22 cellular contexts compared by ENCODE assay signal in the genomic region with DNA sequence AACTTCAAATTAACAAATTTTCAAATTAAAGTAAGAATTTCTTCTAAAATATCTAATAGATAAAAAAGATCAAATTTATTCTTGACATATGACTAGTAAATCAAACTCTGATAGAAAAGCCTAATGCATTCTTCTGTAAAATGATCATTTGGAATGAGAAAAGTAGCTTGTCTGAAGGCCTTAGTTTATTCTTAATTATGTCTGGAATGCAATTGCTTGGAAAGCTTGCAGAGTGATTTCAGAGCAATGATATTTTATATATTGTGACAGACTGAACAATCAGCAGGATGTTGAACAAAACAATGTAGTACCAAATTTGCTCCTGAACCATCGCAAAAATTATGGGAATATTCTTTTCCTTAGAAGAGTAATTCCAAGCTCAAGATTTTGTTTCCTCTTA.
"Had no signal": no experiment of that assay in that cellular context is flagged by ENCODE, and none has a peak within 500 bp of the region (broad histone marks: within the 10 kb centered on the region; RNA-seq: fewer than 3 reads in every experiment).

No MANE protein-coding gene starts in this region.

- H3K9me3 ChIP-seq: heart right ventricle, lower lobe of right lung, prostate gland, sigmoid colon, stomach, testis, tibial artery had no signal

- H3K4me3 ChIP-seq: coronary artery, heart right ventricle, lower lobe of right lung, prostate gland, sigmoid colon, stomach, testis, tibial artery had no signal

- H3K27ac ChIP-seq: coronary artery, heart right ventricle, lower lobe of right lung, prostate gland, sigmoid colon, stomach, testis, tibial artery had no signal

- H3K27me3 ChIP-seq: heart right ventricle, sigmoid colon, stomach, testis, tibial artery had no signal

- ATAC-seq: effector memory CD8-positive, alpha-beta T cell; heart right ventricle; left ventricle myocardium superior; lower lobe of right lung; naive thymus-derived CD8-positive, alpha-beta T cell; right cardiac atrium; stimulated activated effector memory CD8-positive, alpha-beta T cell treated with anti-CD3 and anti-CD28 coated beads, Interleukin-12 subunit alpha, Interleukin-12 subunit beta, amount 100 ng/mL, for 72 hours had no signal

- H3K4me1 ChIP-seq: heart right ventricle, lower lobe of right lung, prostate gland, sigmoid colon, stomach, tibial artery had no signal

- H3K36me3 ChIP-seq: heart right ventricle, lower lobe of right lung, prostate gland, sigmoid colon, stomach, tibial artery had no signal

- DNase-seq: effector memory CD8-positive, alpha-beta T cell; foreskin melanocyte; glutamatergic neuron; heart right ventricle; hippocampal formation; islet precursor cell; left ventricle myocardium superior; lower lobe of right lung; naive thymus-derived CD8-positive, alpha-beta T cell; nephron progenitor cell; nucleus accumbens; right cardiac atrium; sigmoid colon; stimulated activated CD4-positive, alpha-beta T cell treated with anti-CD3 and anti-CD28 coated beads, Interleukin-2, amount 100 ng/mL, for 24 hours; stimulated activated CD4-positive, alpha-beta T cell treated with anti-CD3 and anti-CD28 coated beads, Interleukin-4, amount 100 ng/mL, for 24 hours; stimulated activated naive CD4-positive, alpha-beta T cell treated with Interleukin-2 at 50 U/mL for 16 hours; stomach; testis; tibial artery had no signal
